Comparison of ENCODE assay signal across 8 cellular contexts in the genomic region with DNA sequence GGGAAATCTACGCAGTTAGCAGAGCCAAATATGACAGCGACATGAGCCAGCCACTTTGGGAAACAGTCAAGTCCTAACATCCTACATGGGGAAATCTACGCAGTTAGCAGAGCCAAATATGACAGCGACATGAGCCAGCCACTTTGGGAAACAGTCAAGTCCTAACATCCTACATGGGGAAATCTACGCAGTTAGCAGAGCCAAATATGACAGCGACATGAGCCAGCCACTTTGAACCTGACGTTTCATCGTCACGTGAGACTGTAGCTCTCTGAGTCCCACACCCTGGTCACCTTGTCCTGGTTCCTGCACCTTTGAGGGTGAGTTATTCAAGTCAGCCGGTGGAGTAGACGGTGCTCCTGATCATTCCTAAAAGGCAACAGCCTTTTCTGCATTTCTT.
DNase-seq lines count a peak whose midpoint lies in the region; ATAC-seq, FAIRE-seq and TF ChIP-seq lines count a peak whose summit lies in the region.
"Not testable (repeated sequence)": the region's sequence is repeated elsewhere in the genome, so short reads cannot be mapped to it uniquely, and the experiment has no call there.

No MANE protein-coding gene starts in this region.

- H3K9me3 ChIP-seq in BLaER1 treated with 17β-estradiol and CSF1 and Interleukin-3, amounts not matched to agents 10 nM and 100 nM (replicated peaks in 1 of 11); Loucy (ENCODE audit: insufficient read depth, low read depth, low read length); SK-N-SH; kidney (ENCODE audit: control insufficient read depth in 1 of 2, low read length in 2 of 2); osteoblast (ENCODE audit: low read depth, low read length); subcutaneous abdominal adipose tissue (ENCODE audit: control insufficient read depth in 5 of 5, low read length in 5 of 5): not testable (repeated sequence)

- TF ChIP-seq RAD21 in SK-N-SH (IDR thresholded peaks at IDR 0.05; ENCODE audit: low read length) = not testable (repeated sequence)

- not testable (repeated sequence) for H3K9me2 ChIP-seq in Loucy (replicated peaks; ENCODE audit: low read depth, low read length); SK-N-SH

- H3K36me3 ChIP-seq in BLaER1 treated with 17β-estradiol and CSF1 and Interleukin-3, amounts not matched to agents 10 nM and 100 nM; Loucy (ENCODE audit: insufficient read depth, low read length); SK-N-SH (replicated peaks in 1 of 2; ENCODE audit: control insufficient read depth in 1 of 2, insufficient read depth in 2 of 2, low read length in 1 of 2); bronchial epithelial cell (ENCODE audit: control insufficient read depth, insufficient read depth, low read length); kidney (ENCODE audit: control insufficient read depth in 1 of 2, insufficient read depth in 2 of 2, low read length in 2 of 2); osteoblast (ENCODE audit: insufficient read depth, low read length); subcutaneous abdominal adipose tissue (ENCODE audit: control insufficient read depth in 5 of 5, insufficient read depth in 5 of 5, low read length in 5 of 5): not testable (repeated sequence)

- peak; percentile 92 for FAIRE-seq in bronchial epithelial cell (lab: Jason Lieb, UNC)
- not testable (repeated sequence) for FAIRE-seq in kidney (lab: Jason Lieb, UNC)

- TF ChIP-seq EP300 in SK-N-SH (IDR thresholded peaks at IDR 0.05; ENCODE audit: borderline replicate concordance in 1 of 2, low read depth in 1 of 2, low read length in 1 of 2) = not testable (repeated sequence)

- not testable (repeated sequence) for H3K27me3 ChIP-seq in BLaER1 treated with 17β-estradiol and CSF1 and Interleukin-3, amounts not matched to agents 10 nM and 100 nM; Loucy (ENCODE audit: insufficient read depth, low read length, poor library complexity, severe bottlenecking); SK-N-SH (ENCODE audit: insufficient read depth); bronchial epithelial cell (ENCODE audit: control insufficient read depth, insufficient read depth, low read length); foreskin keratinocyte; osteoblast (ENCODE audit: insufficient read depth, low read length)
- peaks cover 0 to 21% (median 4%) of the 10 kb centered on the region in 5 donors for H3K27me3 ChIP-seq in subcutaneous abdominal adipose tissue (ENCODE audit: control insufficient read depth in 5 of 5, insufficient read depth in 4 of 5, low read length in 5 of 5)

- not testable (repeated sequence) for ATAC-seq in foreskin keratinocyte

- DNase-seq in SK-N-SH, foreskin keratinocyte: not testable (repeated sequence)
- DNase-seq in bronchial epithelial cell (ENCODE audit: low read depth) = peak; percentile 38
- peak; percentile 4 for DNase-seq in kidney
- DNase-seq in osteoblast (ENCODE audit: insufficient read length, low spot score, missing footprints) = peak; percentile 63

- TF ChIP-seq CTCF in Loucy (conservative IDR thresholded peaks at IDR 0.05; ENCODE audit: low read length); SK-N-SH (IDR thresholded peaks at IDR 0.05); bronchial epithelial cell (IDR thresholded peaks at IDR 0.05; ENCODE audit: insufficient read depth, low read length, severe bottlenecking); foreskin keratinocyte (conservative IDR thresholded peaks at IDR 0.05); kidney (IDR thresholded peaks at IDR 0.05; ENCODE audit: borderline replicate concordance, extremely low read depth, insufficient read depth); osteoblast (IDR thresholded peaks at IDR 0.05; ENCODE audit: extremely low read depth, low read depth, low read length): not testable (repeated sequence)

- POLR2A ChIA-PET in SK-N-SH (lab: Yijun Ruan, JAX) = not testable (repeated sequence)

- H3K79me2 ChIP-seq in Loucy (ENCODE audit: insufficient read depth, low read length); SK-N-SH (ENCODE audit: insufficient read depth); osteoblast (ENCODE audit: insufficient read depth, low read length): not testable (repeated sequence)

- WGBS in SK-N-SH (ENCODE audit: low lambda C conversion rate) = 51% methylated on average over 9 of the region's 11 CpGs

- peak overlapping the region; percentile 66 to 96 (median 79) for H3K4me2 ChIP-seq in BLaER1 treated with 17β-estradiol and CSF1 and Interleukin-3, amounts not matched to agents 10 nM and 100 nM
- H3K4me2 ChIP-seq in Loucy (ENCODE audit: low read depth, low read length, poor library complexity, severe bottlenecking) (peak overlapping the region; percentile 92), SK-N-SH (peak overlapping the region; percentile 61), osteoblast (ENCODE audit: insufficient read depth, low read length) (peak overlapping the region; percentile 30)

- peaks cover 79 to 90% (median 82%) of the 10 kb centered on the region in 10 experiments for H3K4me1 ChIP-seq in BLaER1 treated with 17β-estradiol and CSF1 and Interleukin-3, amounts not matched to agents 10 nM and 100 nM
- peaks cover 64% of the 10 kb centered on the region for H3K4me1 ChIP-seq in Loucy (ENCODE audit: insufficient read depth, low read length, poor library complexity, severe bottlenecking)
- peaks cover 4 to 25% of the 10 kb centered on the region in 2 experiments; a peak in 3 of 4 replicates for H3K4me1 ChIP-seq in SK-N-SH (ENCODE audit: control insufficient read depth in 1 of 2, insufficient read depth in 2 of 2, low read depth in 1 of 2, low read length in 1 of 2)
- peaks cover 21% of the 10 kb centered on the region for H3K4me1 ChIP-seq in foreskin keratinocyte
- H3K4me1 ChIP-seq in kidney (ENCODE audit: control insufficient read depth in 1 of 2, insufficient read depth in 1 of 2, low read depth in 1 of 2, low read length in 2 of 2) = not testable (repeated sequence)
- peaks cover 28% of the 10 kb centered on the region for H3K4me1 ChIP-seq in osteoblast (ENCODE audit: insufficient read depth, low read length)
- peaks cover 2 to 27% (median 22%) of the 10 kb centered on the region in 5 donors for H3K4me1 ChIP-seq in subcutaneous abdominal adipose tissue (ENCODE audit: control insufficient read depth in 5 of 5, insufficient read depth in 5 of 5, low read length in 5 of 5)

- peak overlapping the region in 5 of 11 experiments; percentile 37 to 63 (median 45); a peak in 8 of 22 replicates for H3K27ac ChIP-seq in BLaER1 treated with 17β-estradiol and CSF1 and Interleukin-3, amounts not matched to agents 10 nM and 100 nM
- H3K27ac ChIP-seq in SK-N-SH (ENCODE audit: low read depth in 2 of 2, low read length in 1 of 2) = peak overlapping the region; percentile 12 to 88; a peak in 3 of 4 replicates
- H3K27ac ChIP-seq in foreskin keratinocyte = peak overlapping the region; percentile 64
- not testable (repeated sequence) for H3K27ac ChIP-seq in kidney (ENCODE audit: low read depth in 2 of 2, low read length in 2 of 2)
- H3K27ac ChIP-seq in osteoblast (ENCODE audit: low read depth, low read length) = peak overlapping the region; percentile 56
- peak overlapping the region; percentile 30 for H3K27ac ChIP-seq in subcutaneous abdominal adipose tissue (ENCODE audit: low read depth, low read length)

- CTCF ChIA-PET in SK-N-SH (lab: Yijun Ruan, JAX) = not testable (repeated sequence)

- not testable (repeated sequence) for H3F3A ChIP-seq in Loucy (ENCODE audit: low read depth)
- H3F3A ChIP-seq in SK-N-SH (replicated peaks; ENCODE audit: insufficient read depth) = peaks cover 23% of the 10 kb centered on the region

- H3K4me3 ChIP-seq in BLaER1 treated with 17β-estradiol and CSF1 and Interleukin-3, amounts not matched to agents 10 nM and 100 nM; SK-N-SH (ENCODE audit: low read depth in 2 of 2, low read length in 1 of 2); bronchial epithelial cell (ENCODE audit: low read depth, low read length); kidney (ENCODE audit: low read length in 2 of 2); osteoblast (ENCODE audit: insufficient read depth, low read length); subcutaneous abdominal adipose tissue (ENCODE audit: low read depth in 1 of 5, low read length in 5 of 5): not testable (repeated sequence)
- H3K4me3 ChIP-seq in Loucy (ENCODE audit: low read length, poor library complexity, severe bottlenecking) = peak overlapping the region; percentile 64

- intact Hi-C loops in kidney (cut with DNase I) = not testable (repeated sequence)

- peak overlapping the region; percentile 33; the same call in 1 of the 2 replicates for H2AFZ ChIP-seq in Loucy (ENCODE audit: low read length)
- H2AFZ ChIP-seq in SK-N-SH (ENCODE audit: low read depth) = 0 out of 2 replicates have a peak overlapping the region, but pooled peaks have one; percentile 15
- not testable (repeated sequence) for H2AFZ ChIP-seq in osteoblast (ENCODE audit: low read length)

- H3K9ac ChIP-seq in BLaER1 treated with 17β-estradiol and CSF1 and Interleukin-3, amounts not matched to agents 10 nM and 100 nM = peak overlapping the region in 3 of 11 experiments; percentile 20 to 51 (median 40); a peak in 3 of 22 replicates
- H3K9ac ChIP-seq in Loucy (ENCODE audit: low read depth, low read length, poor library complexity, severe bottlenecking) = peak overlapping the region; percentile 76
- peak overlapping the region; percentile 46; the same call in 1 of the 2 replicates for H3K9ac ChIP-seq in SK-N-SH
- not testable (repeated sequence) for H3K9ac ChIP-seq in kidney (ENCODE audit: low read length in 2 of 2); subcutaneous abdominal adipose tissue (ENCODE audit: low read length in 5 of 5)

- H4K20me1 ChIP-seq in BLaER1 treated with 17β-estradiol and CSF1 and Interleukin-3, amounts not matched to agents 10 nM and 100 nM; Loucy (ENCODE audit: insufficient read depth, low read length, poor library complexity, severe bottlenecking); SK-N-SH (ENCODE audit: insufficient read depth); osteoblast (ENCODE audit: insufficient read depth, low read length): not testable (repeated sequence)

Comparison
In these comparisons a context has a peak if more than half of its experiments do, and no peak if none do; other contexts are left out.
1. H3K4me2 ChIP-seq: peak in every context shown above with its lines; median percentile 92 in Loucy; 79 in BLaER1 treated with 17β-estradiol and CSF1 and Interleukin-3, amounts not matched to agents 10 nM and 100 nM; 61 in SK-N-SH; 30 in osteoblast.